ENCODE assay signal across 1 cellular context in genomic region chr11:116145187-116145865, GRCh38.
TF ChIP-seq lines count a peak whose summit lies in the region.

No MANE protein-coding gene starts in this region.

TF ChIP-seq in H1, 55 proteins besides CTCF, POLR2A, EP300 and RAD21 (continued from another document):
- TF ChIP-seq SUZ12 (IDR thresholded peaks at IDR 0.05; ENCODE audit: low read length) (no peak), CBX8 (IDR thresholded peaks at IDR 0.05; ENCODE audit: borderline replicate concordance, low read depth, low read length) (no peak), SIX5 (IDR thresholded peaks at IDR 0.05; ENCODE audit: low read depth, low read length) (no peak), RNF2 (IDR thresholded peaks at IDR 0.05; ENCODE audit: borderline replicate concordance, low read depth, low read length, missing control alignments, poor library complexity, severe bottlenecking) (no peak), GABPA (IDR thresholded peaks at IDR 0.05; ENCODE audit: borderline replicate concordance, insufficient read depth, low read length) (no peak), ATF2 (IDR thresholded peaks at IDR 0.05; ENCODE audit: low read length) (no peak), RXRA (IDR thresholded peaks at IDR 0.05; ENCODE audit: insufficient read depth, low read depth, low read length) (no peak), SP1 (IDR thresholded peaks at IDR 0.05; ENCODE audit: low read depth, low read length) (no peak), GTF2F1 (IDR thresholded peaks at IDR 0.05; ENCODE audit: borderline replicate concordance, low read depth, low read length) (no peak), SRF (IDR thresholded peaks at IDR 0.05; ENCODE audit: low read depth, low read length) (no peak), CHD1 (IDR thresholded peaks at IDR 0.05; ENCODE audit: low read depth, low read length) (no peak), KDM5A (IDR thresholded peaks at IDR 0.05; ENCODE audit: low read length) (no peak), EZH2 (IDR thresholded peaks at IDR 0.05; ENCODE audit: low read depth, low read length, severe bottlenecking) (no peak), HDAC6 (IDR thresholded peaks at IDR 0.05; ENCODE audit: low read depth, low read length) (no peak), POU5F1 (IDR thresholded peaks at IDR 0.05; ENCODE audit: low read depth, low read length) (no peak)
